Comparison of ENCODE assay signal across 8 cellular contexts in genomic region chr6:28597217-28597835, GRCh38.
DNase-seq lines count a peak whose midpoint lies in the region; ATAC-seq and TF ChIP-seq lines count a peak whose summit lies in the region.

No MANE protein-coding gene starts in this region.

- H3K27ac Mint-ChIP-seq in activated CD4-positive, alpha-beta memory T cell treated with anti-CD3 and anti-CD28 coated beads for 36 hours, result no peak overlapping the region
- H3K27ac Mint-ChIP-seq in activated CD4-positive, alpha-beta memory T cell treated with anti-CD3 and anti-CD28 coated beads, Interleukin-2, amount 10 ng/mL, durations not matched to agents 7 days and 5 days, result no peak overlapping the region
- H3K27ac Mint-ChIP-seq in activated naive CD8-positive, alpha-beta T cell treated with anti-CD3 and anti-CD28 coated beads, Interleukin-2, amount 50 U/mL, for 24 hours, result peak overlapping the region; percentile 52

- POLR2A ChIA-PET in activated CD4-positive, alpha-beta memory T cell treated with anti-CD3 and anti-CD28 coated beads for 36 hours (lab: Charles Lee), result no interaction called here
- POLR2A ChIA-PET in activated CD4-positive, alpha-beta memory T cell treated with anti-CD3 and anti-CD28 coated beads, Interleukin-2, amount 10 ng/mL, durations not matched to agents 7 days and 5 days (lab: Charles Lee), result no interaction called here

- H3K36me3 ChIP-seq in kidney epithelial cell (ENCODE audit: control insufficient read depth, insufficient read depth, low read length) (no peaks in the 10 kb centered on the region), vagina (no peaks in the 10 kb centered on the region)

- DNase-seq in activated CD4-positive, alpha-beta memory T cell treated with anti-CD3 and anti-CD28 coated beads for 36 hours, result peak; percentile 57
- no peak for DNase-seq in activated CD4-positive, alpha-beta memory T cell treated with anti-CD3 and anti-CD28 coated beads, Interleukin-2, amount 10 ng/mL, durations not matched to agents 7 days and 5 days
- peak; percentile 22 for DNase-seq in NCI-H2171 (lab: John Stamatoyannopoulos, UW)
- DNase-seq in activated naive CD8-positive, alpha-beta T cell treated with anti-CD3 and anti-CD28 coated beads, Interleukin-2, amount 50 U/mL, for 24 hours, result peak; percentile 61
- DNase-seq in kidney epithelial cell (ENCODE audit: low read depth), result no peak
- no peak for DNase-seq in vagina (ENCODE audit: extremely low spot score in 2 of 2)
- no peak for DNase-seq in left colon

- H3K27me3 ChIP-seq in kidney epithelial cell (ENCODE audit: control insufficient read depth, insufficient read depth, low read length), result no peaks in the 10 kb centered on the region
- no peaks in the 10 kb centered on the region for H3K27me3 ChIP-seq in vagina

- CTCF ChIA-PET in activated CD4-positive, alpha-beta memory T cell treated with anti-CD3 and anti-CD28 coated beads for 36 hours (lab: Charles Lee), result interaction anchor here (2.4 kb wide), 1 partner anchor 9 kb away, joined by 8 read pairs; no protein-coding TSS in a partner anchor
- CTCF ChIA-PET in activated CD4-positive, alpha-beta memory T cell treated with anti-CD3 and anti-CD28 coated beads, Interleukin-2, amount 10 ng/mL, durations not matched to agents 7 days and 5 days (lab: Charles Lee), result no interaction called here

- peak overlapping the region; percentile 45 for H3K4me3 ChIP-seq in kidney epithelial cell (ENCODE audit: low read depth, low read length)
- H3K4me3 ChIP-seq in vagina, result peak overlapping the region in 1 of 2 donors; percentile 7

- no peaks in the 10 kb centered on the region for H3K4me1 Mint-ChIP-seq in activated CD4-positive, alpha-beta memory T cell treated with anti-CD3 and anti-CD28 coated beads for 36 hours (ENCODE audit: low read depth)
- H3K4me1 Mint-ChIP-seq in activated CD4-positive, alpha-beta memory T cell treated with anti-CD3 and anti-CD28 coated beads, Interleukin-2, amount 10 ng/mL, durations not matched to agents 7 days and 5 days, result peaks cover 4% of the 10 kb centered on the region
- H3K4me1 Mint-ChIP-seq in activated naive CD8-positive, alpha-beta T cell treated with anti-CD3 and anti-CD28 coated beads, Interleukin-2, amount 50 U/mL, for 24 hours, result peaks cover 4% of the 10 kb centered on the region

- no peak overlapping the region for H3K4me3 Mint-ChIP-seq in activated CD4-positive, alpha-beta memory T cell treated with anti-CD3 and anti-CD28 coated beads for 36 hours
- H3K4me3 Mint-ChIP-seq in activated CD4-positive, alpha-beta memory T cell treated with anti-CD3 and anti-CD28 coated beads, Interleukin-2, amount 10 ng/mL, durations not matched to agents 7 days and 5 days, result no peak overlapping the region
- H3K4me3 Mint-ChIP-seq in activated naive CD8-positive, alpha-beta T cell treated with anti-CD3 and anti-CD28 coated beads, Interleukin-2, amount 50 U/mL, for 24 hours, result peak overlapping the region; percentile 46

- no peaks in the 10 kb centered on the region for H3K9me3 ChIP-seq in vagina

- TF ChIP-seq POLR2A in vagina (IDR thresholded peaks at IDR 0.05), result no peak

- no peak overlapping the region for H3K27ac ChIP-seq in vagina

- H3K27me3 Mint-ChIP-seq in activated CD4-positive, alpha-beta memory T cell treated with anti-CD3 and anti-CD28 coated beads for 36 hours, result peaks cover 43% of the 10 kb centered on the region
- peaks cover 39% of the 10 kb centered on the region for H3K27me3 Mint-ChIP-seq in activated CD4-positive, alpha-beta memory T cell treated with anti-CD3 and anti-CD28 coated beads, Interleukin-2, amount 10 ng/mL, durations not matched to agents 7 days and 5 days
- peaks cover 47% of the 10 kb centered on the region for H3K27me3 Mint-ChIP-seq in activated naive CD8-positive, alpha-beta T cell treated with anti-CD3 and anti-CD28 coated beads, Interleukin-2, amount 50 U/mL, for 24 hours

- peaks cover 3% of the 10 kb centered on the region for H3K36me3 Mint-ChIP-seq in activated CD4-positive, alpha-beta memory T cell treated with anti-CD3 and anti-CD28 coated beads for 36 hours
- no peaks in the 10 kb centered on the region for H3K36me3 Mint-ChIP-seq in activated CD4-positive, alpha-beta memory T cell treated with anti-CD3 and anti-CD28 coated beads, Interleukin-2, amount 10 ng/mL, durations not matched to agents 7 days and 5 days (ENCODE audit: low read depth)
- no peaks in the 10 kb centered on the region for H3K36me3 Mint-ChIP-seq in activated naive CD8-positive, alpha-beta T cell treated with anti-CD3 and anti-CD28 coated beads, Interleukin-2, amount 50 U/mL, for 24 hours (ENCODE audit: low read depth)

- intact Hi-C loops in activated CD4-positive, alpha-beta memory T cell treated with anti-CD3 and anti-CD28 coated beads for 36 hours (cut with micrococcal nuclease), result no loop called here
- intact Hi-C loops in vagina (cut with DNase I), result no loop called here
- intact Hi-C loops in left colon (cut with DNase I, micrococcal nuclease), result no loop called here

- peaks cover 8% of the 10 kb centered on the region for H3K9me3 Mint-ChIP-seq in activated CD4-positive, alpha-beta memory T cell treated with anti-CD3 and anti-CD28 coated beads for 36 hours
- no peaks in the 10 kb centered on the region for H3K9me3 Mint-ChIP-seq in activated CD4-positive, alpha-beta memory T cell treated with anti-CD3 and anti-CD28 coated beads, Interleukin-2, amount 10 ng/mL, durations not matched to agents 7 days and 5 days
- H3K9me3 Mint-ChIP-seq in activated naive CD8-positive, alpha-beta T cell treated with anti-CD3 and anti-CD28 coated beads, Interleukin-2, amount 50 U/mL, for 24 hours, result peaks cover 15% of the 10 kb centered on the region

- peak; percentile 86 for ATAC-seq in activated naive CD8-positive, alpha-beta T cell treated with anti-CD3 and anti-CD28 coated beads, Interleukin-2, amount 50 U/mL, for 24 hours
- no peak for ATAC-seq in HG03039 (IDR thresholded peaks at IDR 0.05; ENCODE audit: unreplicated experiment)
- ATAC-seq in left colon, result no peak

- no peaks in the 10 kb centered on the region for H3K4me1 ChIP-seq in vagina

- TF ChIP-seq CTCF in kidney epithelial cell (IDR thresholded peaks at IDR 0.05; ENCODE audit: insufficient read depth, low read length, poor library complexity, severe bottlenecking), result no peak
- no peak for TF ChIP-seq CTCF in vagina (IDR thresholded peaks at IDR 0.05)

Comparison
In these comparisons a context has a peak if more than half of its experiments do, and no peak if none do; other contexts are left out.
1. DNase-seq: peak in activated CD4-positive, alpha-beta memory T cell treated with anti-CD3 and anti-CD28 coated beads for 36 hours (single experiment), NCI-H2171 (single experiment) and activated naive CD8-positive, alpha-beta T cell treated with anti-CD3 and anti-CD28 coated beads, Interleukin-2, amount 50 U/mL, for 24 hours (single experiment); none in activated CD4-positive, alpha-beta memory T cell treated with anti-CD3 and anti-CD28 coated beads, Interleukin-2, amount 10 ng/mL, durations not matched to agents 7 days and 5 days (single experiment), kidney epithelial cell (single experiment), vagina (0 of 2) and left colon (0 of 2).